1 cellular context compared by ENCODE assay signal in the genomic region with DNA sequence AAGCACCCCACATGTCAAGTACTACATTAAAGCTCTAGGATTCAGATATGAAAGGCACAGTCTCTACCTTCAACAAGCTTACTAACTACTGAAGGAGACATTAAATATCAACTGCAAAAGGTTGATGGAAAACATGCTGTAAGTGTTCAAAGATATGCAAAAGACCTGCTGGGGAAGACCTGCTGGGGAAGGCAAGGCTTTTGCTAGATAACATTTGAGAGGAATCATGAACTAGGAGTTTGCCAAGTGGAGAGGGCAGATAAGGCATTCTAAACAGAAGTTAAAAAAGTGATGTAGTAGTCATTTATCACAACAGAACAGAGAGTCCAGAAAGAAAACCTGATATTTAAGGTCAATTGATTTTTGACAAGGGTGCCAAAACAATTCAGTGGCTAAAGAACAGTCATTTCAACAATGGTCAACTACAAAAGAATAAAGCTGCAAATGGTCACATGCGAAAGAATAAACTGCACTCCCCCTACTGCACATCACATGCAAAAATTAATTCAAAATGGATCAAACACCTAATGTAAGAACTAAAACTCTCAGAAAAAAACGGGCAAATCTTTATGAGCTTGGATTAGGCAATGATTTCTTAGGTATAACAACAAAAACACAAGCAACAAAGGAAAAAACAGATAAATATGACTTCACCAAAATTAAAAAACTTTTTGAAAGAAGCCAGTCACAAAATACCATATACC.
A peak's percentile ranks its signal among the peaks of the same experiment; 100 is the strongest.
TF ChIP-seq lines count a peak whose summit lies in the region.

No MANE protein-coding gene starts in this region.

TF ChIP-seq in K562, 482 proteins besides CTCF, POLR2A, EP300 and RAD21 (continued from another document and continues in another):
- TF ChIP-seq, protein P1, sequence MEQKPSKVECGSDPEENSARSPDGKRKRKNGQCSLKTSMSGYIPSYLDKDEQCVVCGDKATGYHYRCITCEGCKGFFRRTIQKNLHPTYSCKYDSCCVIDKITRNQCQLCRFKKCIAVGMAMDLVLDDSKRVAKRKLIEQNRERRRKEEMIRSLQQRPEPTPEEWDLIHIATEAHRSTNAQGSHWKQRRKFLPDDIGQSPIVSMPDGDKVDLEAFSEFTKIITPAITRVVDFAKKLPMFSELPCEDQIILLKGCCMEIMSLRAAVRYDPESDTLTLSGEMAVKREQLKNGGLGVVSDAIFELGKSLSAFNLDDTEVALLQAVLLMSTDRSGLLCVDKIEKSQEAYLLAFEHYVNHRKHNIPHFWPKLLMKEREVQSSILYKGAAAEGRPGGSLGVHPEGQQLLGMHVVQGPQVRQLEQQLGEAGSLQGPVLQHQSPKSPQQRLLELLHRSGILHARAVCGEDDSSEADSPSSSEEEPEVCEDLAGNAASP (IDR thresholded peaks at IDR 0.05): no peak
- no peak for TF ChIP-seq BDP1 (IDR thresholded peaks at IDR 0.05; ENCODE audit: insufficient read depth, insufficient read length)
- TF ChIP-seq, protein P2, sequence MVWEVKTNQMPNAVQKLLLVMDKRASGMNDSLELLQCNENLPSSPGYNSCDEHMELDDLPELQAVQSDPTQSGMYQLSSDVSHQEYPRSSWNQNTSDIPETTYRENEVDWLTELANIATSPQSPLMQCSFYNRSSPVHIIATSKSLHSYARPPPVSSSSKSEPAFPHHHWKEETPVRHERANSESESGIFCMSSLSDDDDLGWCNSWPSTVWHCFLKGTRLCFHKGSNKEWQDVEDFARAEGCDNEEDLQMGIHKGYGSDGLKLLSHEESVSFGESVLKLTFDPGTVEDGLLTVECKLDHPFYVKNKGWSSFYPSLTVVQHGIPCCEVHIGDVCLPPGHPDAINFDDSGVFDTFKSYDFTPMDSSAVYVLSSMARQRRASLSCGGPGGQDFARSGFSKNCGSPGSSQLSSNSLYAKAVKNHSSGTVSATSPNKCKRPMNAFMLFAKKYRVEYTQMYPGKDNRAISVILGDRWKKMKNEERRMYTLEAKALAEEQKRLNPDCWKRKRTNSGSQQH (CRISPR knock-in tag; IDR thresholded peaks at IDR 0.05): no peak; the same call in 1 of the 2 replicates
- peak; percentile 98 for TF ChIP-seq HDAC3 (IDR thresholded peaks at IDR 0.05; ENCODE audit: borderline replicate concordance, partially characterized antibody)
- peak; percentile 72 to 83 for TF ChIP-seq FOXK2 (conservative IDR thresholded peaks at IDR 0.05 in 1 of 2, IDR thresholded peaks at IDR 0.05 in 1 of 2; ENCODE audit: low read depth in 2 of 2)
- no peak for TF ChIP-seq ESRRB (CRISPR knock-in tag; IDR thresholded peaks at IDR 0.05; ENCODE audit: borderline replicate concordance)
- TF ChIP-seq, protein P3, sequence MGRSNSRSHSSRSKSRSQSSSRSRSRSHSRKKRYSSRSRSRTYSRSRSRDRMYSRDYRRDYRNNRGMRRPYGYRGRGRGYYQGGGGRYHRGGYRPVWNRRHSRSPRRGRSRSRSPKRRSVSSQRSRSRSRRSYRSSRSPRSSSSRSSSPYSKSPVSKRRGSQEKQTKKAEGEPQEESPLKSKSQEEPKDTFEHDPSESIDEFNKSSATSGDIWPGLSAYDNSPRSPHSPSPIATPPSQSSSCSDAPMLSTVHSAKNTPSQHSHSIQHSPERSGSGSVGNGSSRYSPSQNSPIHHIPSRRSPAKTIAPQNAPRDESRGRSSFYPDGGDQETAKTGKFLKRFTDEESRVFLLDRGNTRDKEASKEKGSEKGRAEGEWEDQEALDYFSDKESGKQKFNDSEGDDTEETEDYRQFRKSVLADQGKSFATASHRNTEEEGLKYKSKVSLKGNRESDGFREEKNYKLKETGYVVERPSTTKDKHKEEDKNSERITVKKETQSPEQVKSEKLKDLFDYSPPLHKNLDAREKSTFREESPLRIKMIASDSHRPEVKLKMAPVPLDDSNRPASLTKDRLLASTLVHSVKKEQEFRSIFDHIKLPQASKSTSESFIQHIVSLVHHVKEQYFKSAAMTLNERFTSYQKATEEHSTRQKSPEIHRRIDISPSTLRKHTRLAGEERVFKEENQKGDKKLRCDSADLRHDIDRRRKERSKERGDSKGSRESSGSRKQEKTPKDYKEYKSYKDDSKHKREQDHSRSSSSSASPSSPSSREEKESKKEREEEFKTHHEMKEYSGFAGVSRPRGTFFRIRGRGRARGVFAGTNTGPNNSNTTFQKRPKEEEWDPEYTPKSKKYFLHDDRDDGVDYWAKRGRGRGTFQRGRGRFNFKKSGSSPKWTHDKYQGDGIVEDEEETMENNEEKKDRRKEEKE (IDR thresholded peaks at IDR 0.05; ENCODE audit: borderline replicate concordance in 1 of 2, control insufficient read depth in 1 of 2, low read depth in 2 of 2, low read length in 1 of 2): 0 out of 4 replicates have a peak, but pooled peaks of 1 of the 2 experiments have one; percentile 44
- no peak for TF ChIP-seq POU5F1 (IDR thresholded peaks at IDR 0.05; ENCODE audit: borderline replicate concordance, low read depth, low read length, partially characterized antibody)
- peak; percentile 99 for TF ChIP-seq CC2D1A (IDR thresholded peaks at IDR 0.05)
- TF ChIP-seq YBX1 (IDR thresholded peaks at IDR 0.05): no peak
- TF ChIP-seq, protein P4, sequence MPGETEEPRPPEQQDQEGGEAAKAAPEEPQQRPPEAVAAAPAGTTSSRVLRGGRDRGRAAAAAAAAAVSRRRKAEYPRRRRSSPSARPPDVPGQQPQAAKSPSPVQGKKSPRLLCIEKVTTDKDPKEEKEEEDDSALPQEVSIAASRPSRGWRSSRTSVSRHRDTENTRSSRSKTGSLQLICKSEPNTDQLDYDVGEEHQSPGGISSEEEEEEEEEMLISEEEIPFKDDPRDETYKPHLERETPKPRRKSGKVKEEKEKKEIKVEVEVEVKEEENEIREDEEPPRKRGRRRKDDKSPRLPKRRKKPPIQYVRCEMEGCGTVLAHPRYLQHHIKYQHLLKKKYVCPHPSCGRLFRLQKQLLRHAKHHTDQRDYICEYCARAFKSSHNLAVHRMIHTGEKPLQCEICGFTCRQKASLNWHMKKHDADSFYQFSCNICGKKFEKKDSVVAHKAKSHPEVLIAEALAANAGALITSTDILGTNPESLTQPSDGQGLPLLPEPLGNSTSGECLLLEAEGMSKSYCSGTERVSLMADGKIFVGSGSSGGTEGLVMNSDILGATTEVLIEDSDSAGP (CRISPR knock-in tag; IDR thresholded peaks at IDR 0.05): no peak
- TF ChIP-seq YY1 (IDR thresholded peaks at IDR 0.05; ENCODE audit: borderline replicate concordance in 1 of 3, control insufficient read depth in 1 of 3, extremely low read depth in 1 of 3, insufficient read depth in 3 of 3, insufficient read length in 1 of 3, insufficient replicate concordance in 2 of 3, low read depth in 1 of 3, low read length in 2 of 3): no peak
- 0 out of 2 replicates have a peak, but pooled peaks have one; percentile 61 for TF ChIP-seq ZKSCAN1 (IDR thresholded peaks at IDR 0.05; ENCODE audit: low read depth, low read length)
- no peak for TF ChIP-seq ZNF586 (CRISPR knock-in tag; conservative IDR thresholded peaks at IDR 0.05)
- TF ChIP-seq NCOR1 (IDR thresholded peaks at IDR 0.05): peak; percentile 100
- TF ChIP-seq, protein P5, sequence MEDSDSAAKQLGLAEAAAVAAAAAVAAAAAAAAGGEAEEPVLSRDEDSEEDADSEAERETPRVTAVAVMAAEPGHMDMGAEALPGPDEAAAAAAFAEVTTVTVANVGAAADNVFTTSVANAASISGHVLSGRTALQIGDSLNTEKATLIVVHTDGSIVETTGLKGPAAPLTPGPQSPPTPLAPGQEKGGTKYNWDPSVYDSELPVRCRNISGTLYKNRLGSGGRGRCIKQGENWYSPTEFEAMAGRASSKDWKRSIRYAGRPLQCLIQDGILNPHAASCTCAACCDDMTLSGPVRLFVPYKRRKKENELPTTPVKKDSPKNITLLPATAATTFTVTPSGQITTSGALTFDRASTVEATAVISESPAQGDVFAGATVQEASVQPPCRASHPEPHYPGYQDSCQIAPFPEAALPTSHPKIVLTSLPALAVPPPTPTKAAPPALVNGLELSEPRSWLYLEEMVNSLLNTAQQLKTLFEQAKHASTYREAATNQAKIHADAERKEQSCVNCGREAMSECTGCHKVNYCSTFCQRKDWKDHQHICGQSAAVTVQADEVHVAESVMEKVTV (CRISPR knock-in tag; IDR thresholded peaks at IDR 0.05): no peak
- TF ChIP-seq NFIX (CRISPR knock-in tag; IDR thresholded peaks at IDR 0.05; ENCODE audit: low read depth): no peak
- no peak; the same call in 1 of the 2 replicates for TF ChIP-seq ETV1 (tag; conservative IDR thresholded peaks at IDR 0.05; ENCODE audit: low read depth)
- no peak for TF ChIP-seq NR2F6 (CRISPR knock-in tag; IDR thresholded peaks at IDR 0.05)
- peak; percentile 83 for TF ChIP-seq ELF4 (CRISPR knock-in tag; IDR thresholded peaks at IDR 0.05)
- TF ChIP-seq, protein P6, sequence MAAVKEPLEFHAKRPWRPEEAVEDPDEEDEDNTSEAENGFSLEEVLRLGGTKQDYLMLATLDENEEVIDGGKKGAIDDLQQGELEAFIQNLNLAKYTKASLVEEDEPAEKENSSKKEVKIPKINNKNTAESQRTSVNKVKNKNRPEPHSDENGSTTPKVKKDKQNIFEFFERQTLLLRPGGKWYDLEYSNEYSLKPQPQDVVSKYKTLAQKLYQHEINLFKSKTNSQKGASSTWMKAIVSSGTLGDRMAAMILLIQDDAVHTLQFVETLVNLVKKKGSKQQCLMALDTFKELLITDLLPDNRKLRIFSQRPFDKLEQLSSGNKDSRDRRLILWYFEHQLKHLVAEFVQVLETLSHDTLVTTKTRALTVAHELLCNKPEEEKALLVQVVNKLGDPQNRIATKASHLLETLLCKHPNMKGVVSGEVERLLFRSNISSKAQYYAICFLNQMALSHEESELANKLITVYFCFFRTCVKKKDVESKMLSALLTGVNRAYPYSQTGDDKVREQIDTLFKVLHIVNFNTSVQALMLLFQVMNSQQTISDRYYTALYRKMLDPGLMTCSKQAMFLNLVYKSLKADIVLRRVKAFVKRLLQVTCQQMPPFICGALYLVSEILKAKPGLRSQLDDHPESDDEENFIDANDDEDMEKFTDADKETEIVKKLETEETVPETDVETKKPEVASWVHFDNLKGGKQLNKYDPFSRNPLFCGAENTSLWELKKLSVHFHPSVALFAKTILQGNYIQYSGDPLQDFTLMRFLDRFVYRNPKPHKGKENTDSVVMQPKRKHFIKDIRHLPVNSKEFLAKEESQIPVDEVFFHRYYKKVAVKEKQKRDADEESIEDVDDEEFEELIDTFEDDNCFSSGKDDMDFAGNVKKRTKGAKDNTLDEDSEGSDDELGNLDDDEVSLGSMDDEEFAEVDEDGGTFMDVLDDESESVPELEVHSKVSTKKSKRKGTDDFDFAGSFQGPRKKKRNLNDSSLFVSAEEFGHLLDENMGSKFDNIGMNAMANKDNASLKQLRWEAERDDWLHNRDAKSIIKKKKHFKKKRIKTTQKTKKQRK (IDR thresholded peaks at IDR 0.05; ENCODE audit: borderline replicate concordance, low read depth, low read length): no peak
- TF ChIP-seq CREB1 (IDR thresholded peaks at IDR 0.05): peak; percentile 86
- TF ChIP-seq CREB1 (CRISPR knock-in tag; IDR thresholded peaks at IDR 0.05): no peak
- TF ChIP-seq ZNF324 (CRISPR knock-in tag; IDR thresholded peaks at IDR 0.05): 0 out of 2 replicates have a peak, but pooled peaks have one; percentile 1
- no peak for TF ChIP-seq TSC22D4 (tag; IDR thresholded peaks at IDR 0.05)
- no peak; the same call in 1 of the 2 replicates for TF ChIP-seq RFX7 (CRISPR knock-in tag; IDR thresholded peaks at IDR 0.05)
- TF ChIP-seq SNRNP70 (optimal IDR thresholded peaks at IDR 0.05; ENCODE audit: low read depth, low read length): no peak
- TF ChIP-seq GABPB2 (CRISPR knock-in tag; conservative IDR thresholded peaks at IDR 0.05): no peak
- TF ChIP-seq HNRNPK (IDR thresholded peaks at IDR 0.05; ENCODE audit: low read depth, low read length, poor library complexity, severe bottlenecking): no peak
- TF ChIP-seq, protein P7, sequence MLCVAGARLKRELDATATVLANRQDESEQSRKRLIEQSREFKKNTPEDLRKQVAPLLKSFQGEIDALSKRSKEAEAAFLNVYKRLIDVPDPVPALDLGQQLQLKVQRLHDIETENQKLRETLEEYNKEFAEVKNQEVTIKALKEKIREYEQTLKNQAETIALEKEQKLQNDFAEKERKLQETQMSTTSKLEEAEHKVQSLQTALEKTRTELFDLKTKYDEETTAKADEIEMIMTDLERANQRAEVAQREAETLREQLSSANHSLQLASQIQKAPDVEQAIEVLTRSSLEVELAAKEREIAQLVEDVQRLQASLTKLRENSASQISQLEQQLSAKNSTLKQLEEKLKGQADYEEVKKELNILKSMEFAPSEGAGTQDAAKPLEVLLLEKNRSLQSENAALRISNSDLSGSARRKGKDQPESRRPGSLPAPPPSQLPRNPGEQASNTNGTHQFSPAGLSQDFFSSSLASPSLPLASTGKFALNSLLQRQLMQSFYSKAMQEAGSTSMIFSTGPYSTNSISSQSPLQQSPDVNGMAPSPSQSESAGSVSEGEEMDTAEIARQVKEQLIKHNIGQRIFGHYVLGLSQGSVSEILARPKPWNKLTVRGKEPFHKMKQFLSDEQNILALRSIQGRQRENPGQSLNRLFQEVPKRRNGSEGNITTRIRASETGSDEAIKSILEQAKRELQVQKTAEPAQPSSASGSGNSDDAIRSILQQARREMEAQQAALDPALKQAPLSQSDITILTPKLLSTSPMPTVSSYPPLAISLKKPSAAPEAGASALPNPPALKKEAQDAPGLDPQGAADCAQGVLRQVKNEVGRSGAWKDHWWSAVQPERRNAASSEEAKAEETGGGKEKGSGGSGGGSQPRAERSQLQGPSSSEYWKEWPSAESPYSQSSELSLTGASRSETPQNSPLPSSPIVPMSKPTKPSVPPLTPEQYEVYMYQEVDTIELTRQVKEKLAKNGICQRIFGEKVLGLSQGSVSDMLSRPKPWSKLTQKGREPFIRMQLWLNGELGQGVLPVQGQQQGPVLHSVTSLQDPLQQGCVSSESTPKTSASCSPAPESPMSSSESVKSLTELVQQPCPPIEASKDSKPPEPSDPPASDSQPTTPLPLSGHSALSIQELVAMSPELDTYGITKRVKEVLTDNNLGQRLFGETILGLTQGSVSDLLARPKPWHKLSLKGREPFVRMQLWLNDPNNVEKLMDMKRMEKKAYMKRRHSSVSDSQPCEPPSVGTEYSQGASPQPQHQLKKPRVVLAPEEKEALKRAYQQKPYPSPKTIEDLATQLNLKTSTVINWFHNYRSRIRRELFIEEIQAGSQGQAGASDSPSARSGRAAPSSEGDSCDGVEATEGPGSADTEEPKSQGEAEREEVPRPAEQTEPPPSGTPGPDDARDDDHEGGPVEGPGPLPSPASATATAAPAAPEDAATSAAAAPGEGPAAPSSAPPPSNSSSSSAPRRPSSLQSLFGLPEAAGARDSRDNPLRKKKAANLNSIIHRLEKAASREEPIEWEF (CRISPR knock-in tag; IDR thresholded peaks at IDR 0.05): peak; percentile 98; the same call in 1 of the 2 replicates
- peak; percentile 13; the same call in 1 of the 2 replicates for TF ChIP-seq SMARCA5 (IDR thresholded peaks at IDR 0.05)
- no peak for TF ChIP-seq ZNF140 (CRISPR knock-in tag; IDR thresholded peaks at IDR 0.05)
- TF ChIP-seq SLC30A9 (CRISPR knock-in tag; IDR thresholded peaks at IDR 0.05): no peak
- TF ChIP-seq GABPA (tag; conservative IDR thresholded peaks at IDR 0.05; ENCODE audit: low read depth): peak; percentile 0; the same call in 1 of the 2 replicates
- no peak for TF ChIP-seq HNRNPH1 (optimal IDR thresholded peaks at IDR 0.05; ENCODE audit: low read depth, low read length)
- no peak for TF ChIP-seq TFAM (CRISPR knock-in tag; conservative IDR thresholded peaks at IDR 0.05)
- TF ChIP-seq MCM5 (IDR thresholded peaks at IDR 0.05; ENCODE audit: low read depth): no peak
- TF ChIP-seq, protein P8, sequence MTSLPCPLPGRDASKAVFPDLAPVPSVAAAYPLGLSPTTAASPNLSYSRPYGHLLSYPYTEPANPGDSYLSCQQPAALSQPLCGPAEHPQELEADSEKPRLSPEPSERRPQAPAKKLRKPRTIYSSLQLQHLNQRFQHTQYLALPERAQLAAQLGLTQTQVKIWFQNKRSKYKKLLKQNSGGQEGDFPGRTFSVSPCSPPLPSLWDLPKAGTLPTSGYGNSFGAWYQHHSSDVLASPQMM (CRISPR knock-in tag; IDR thresholded peaks at IDR 0.05): no peak
- TF ChIP-seq LCOR (CRISPR knock-in tag; IDR thresholded peaks at IDR 0.05): peak; percentile 67; the same call in 1 of the 2 replicates
- TF ChIP-seq ETV6 (IDR thresholded peaks at IDR 0.05; ENCODE audit: borderline replicate concordance in 1 of 2, low read depth in 2 of 2, low read length in 1 of 2): peak in 1 of 2 experiments; percentile 51; a peak in 1 of 4 replicates
- no peak for TF ChIP-seq ETV6 (CRISPR knock-in tag; IDR thresholded peaks at IDR 0.05; ENCODE audit: borderline replicate concordance)
